17 cellular contexts compared by ENCODE assay signal in genomic region chr16:88308441-88309173, GRCh38.
DNase-seq lines count a peak whose midpoint lies in the region; ATAC-seq and TF ChIP-seq lines count a peak whose summit lies in the region.
"Had no signal": no experiment of that assay in that cellular context is flagged by ENCODE, and none has a peak within 500 bp of the region (broad histone marks: within the 10 kb centered on the region; RNA-seq: fewer than 3 reads in every experiment).

No MANE protein-coding gene starts in this region.

- H3K14ac ChIP-seq in IMR-90 (replicated peaks; ENCODE audit: low read depth, low read length) = peak overlapping the region; percentile 98

- in situ Hi-C loops in IMR-90 (cut with MboI; ENCODE audit: low sequenced_read_pairs) = loop anchor here (10.0 kb wide), 1 partner anchor 64 kb away; no protein-coding TSS in a partner anchor
- in situ Hi-C loops in GM13977 (cut with MboI; ENCODE audit: low pct_unique_long_range_greater_than_20kb, low sequenced_read_pairs, unreplicated experiment) = no loop called here

- no peaks in the 10 kb centered on the region for H3K36me3 Mint-ChIP-seq in MCF 10A (ENCODE audit: insufficient read depth, unreplicated experiment)

- CTCF ChIA-PET in IMR-90 (lab: Yijun Ruan, JAX) = no interaction called here
- CTCF ChIA-PET in MCF 10A (lab: Yijun Ruan, JAX) = no interaction called here

- intact Hi-C loops in Right ventricle myocardium inferior (cut with DNase I) = no loop called here
- intact Hi-C loops in heart right ventricle (cut with DNase I) = no loop called here
- intact Hi-C loops in IMR-90 (cut with micrococcal nuclease) = loop anchor here (10.0 kb wide), 3 partner anchors 64 to 354 kb away; partner anchors contain the start of gene BANP
- intact Hi-C loops in MCF 10A (cut with micrococcal nuclease) = no loop called here

- H3K4me1 Mint-ChIP-seq in MCF 10A (ENCODE audit: insufficient read depth, unreplicated experiment) = peaks cover 36% of the 10 kb centered on the region

- no peak overlapping the region for H3K4me3 ChIP-seq in heart right ventricle
- no peak overlapping the region for H3K4me3 ChIP-seq in IMR-90 (ENCODE audit: insufficient read depth, low read depth, low read length)
- no peak overlapping the region for H3K4me3 ChIP-seq in fibroblast of villous mesenchyme (ENCODE audit: low read depth, low read length)
- H3K4me3 ChIP-seq in retinal pigment epithelial cell (ENCODE audit: low read length) = no peak overlapping the region

- H3K79me1 ChIP-seq in IMR-90 (ENCODE audit: low read depth in 1 of 2, low read length in 2 of 2) = peaks cover 6 to 33% of the 10 kb centered on the region in 2 experiments

- POLR2A ChIA-PET in IMR-90 (lab: Charles Lee; ENCODE audit: unreplicated experiment) = no interaction called here
- POLR2A ChIA-PET in MCF 10A (lab: Yijun Ruan, JAX) = no interaction called here

- H3K9ac ChIP-seq in IMR-90 (ENCODE audit: low read depth, low read length) = peak overlapping the region; percentile 25; the same call in 1 of the 2 replicates

- no peak overlapping the region for H3K27ac Mint-ChIP-seq in MCF 10A (ENCODE audit: low read depth, unreplicated experiment)

- dilution Hi-C loops in IMR-90 (cut with HindIII; ENCODE audit: low sequenced_read_pairs, unreplicated experiment) = no loop called here

- H3K9me3 ChIP-seq in heart right ventricle = peaks cover 0 to 13% (median 0%) of the 10 kb centered on the region in 11 donors
- peaks cover 5% of the 10 kb centered on the region; the same call in 1 of the 2 replicates for H3K9me3 ChIP-seq in IMR-90 (ENCODE audit: control insufficient read depth, insufficient read depth, low read length)

- peak overlapping the region; percentile 97 for H3K4ac ChIP-seq in IMR-90 (ENCODE audit: low read depth, low read length)

- WGBS in heart right ventricle, 2 donors = 85 to 94% methylated on average over 5 of the region's 5 CpGs
- WGBS in IMR-90 (ENCODE audit: extremely low coverage in 2 of 2, insufficient read length in 1 of 2), 2 experiments = 87% methylated on average over 3 of the region's 5 CpGs; no CpG with 5 or more reads in 1 of the 2 experiments

- no peak for TF ChIP-seq POLR2A in IMR-90 (IDR thresholded peaks at IDR 0.05; ENCODE audit: low read depth, low read length)

- H3K4me3 Mint-ChIP-seq in MCF 10A (ENCODE audit: unreplicated experiment) = no peak overlapping the region

- H2AK9ac ChIP-seq in IMR-90 (replicated peaks; ENCODE audit: low read depth, low read length, poor library complexity) = peak overlapping the region; percentile 75

- peak overlapping the region; percentile 100 for H2BK120ac ChIP-seq in IMR-90 (ENCODE audit: low read depth, low read length)

- H3K27me3 Mint-ChIP-seq in MCF 10A (ENCODE audit: insufficient read depth, unreplicated experiment) = no peaks in the 10 kb centered on the region

- no peak for TF ChIP-seq RAD21 in IMR-90 (IDR thresholded peaks at IDR 0.05; ENCODE audit: low read length)

- no peaks in the 10 kb centered on the region for H4K20me1 ChIP-seq in IMR-90 (ENCODE audit: insufficient read depth, low read length)

- H3K4me1 ChIP-seq in heart right ventricle (peaks cover 0 to 23% (median 9%) of the 10 kb centered on the region in 9 donors), IMR-90 (ENCODE audit: control insufficient read depth, insufficient read depth, low read length) (peaks cover 49% of the 10 kb centered on the region)

- peak overlapping the region; percentile 89 for H4K5ac ChIP-seq in IMR-90 (ENCODE audit: low read depth, low read length)

- peak overlapping the region; percentile 97 for H2AK5ac ChIP-seq in IMR-90 (ENCODE audit: low read depth, low read length)

- peak overlapping the region; percentile 97; the same call in 2 of the 3 replicates for H2BK15ac ChIP-seq in IMR-90 (ENCODE audit: low read depth, low read length)

- H3K27me3 ChIP-seq in heart right ventricle (peaks cover 0 to 25% (median 7%) of the 10 kb centered on the region in 7 donors), IMR-90 (ENCODE audit: control insufficient read depth, insufficient read depth, low read length) (no peaks in the 10 kb centered on the region)

- ATAC-seq in Right ventricle myocardium inferior (no peak), heart right ventricle (no peak), IMR-90 (ENCODE audit: low read depth) (no peak)

- peak overlapping the region; percentile 88 for H3K23ac ChIP-seq in IMR-90 (ENCODE audit: low read depth, low read length)

- H3K4me2 ChIP-seq in IMR-90 (ENCODE audit: low read depth, low read length) = no peak overlapping the region

- H2BK20ac ChIP-seq in IMR-90 (ENCODE audit: low read depth, low read length) = peak overlapping the region; percentile 99

- H4K8ac ChIP-seq in IMR-90 (ENCODE audit: low read depth in 2 of 2, low read length in 2 of 2) = peak overlapping the region; percentile 80 to 91; a peak in 3 of 4 replicates

- BruUV-seq in IMR-90 (replicated peaks; lab: Mats Ljungman, UMichigan) = no TSS peak
- no TSS peak for BruUV-seq in MCF 10A (replicated peaks; lab: Mats Ljungman, UMichigan)

- H3K18ac ChIP-seq in IMR-90 (ENCODE audit: low read depth, low read length) = peak overlapping the region; percentile 91

- TF ChIP-seq CTCF in heart right ventricle (IDR thresholded peaks at IDR 0.05) (no peak), IMR-90 (conservative IDR thresholded peaks at IDR 0.05; ENCODE audit: low read depth, low read length) (no peak), fibroblast of villous mesenchyme (IDR thresholded peaks at IDR 0.05; ENCODE audit: insufficient read depth, low read depth, low read length) (peak; percentile 4), retinal pigment epithelial cell (conservative IDR thresholded peaks at IDR 0.05; ENCODE audit: low read depth, low read length) (peak; percentile 7), GM13977 (IDR thresholded peaks at IDR 0.05; ENCODE audit: extremely low read depth, insufficient read depth, missing control alignments) (no peak), MCF 10A (IDR thresholded peaks at IDR 0.05; ENCODE audit: unreplicated experiment) (no peak)

- H3K36me3 ChIP-seq in heart right ventricle (no peaks in the 10 kb centered on the region), IMR-90 (ENCODE audit: control insufficient read depth, insufficient read depth, low read length) (no peaks in the 10 kb centered on the region)

- peak overlapping the region; percentile 83 for H4K91ac ChIP-seq in IMR-90 (ENCODE audit: insufficient read depth, low read depth, low read length)

- peak overlapping the region; percentile 96; the same call in 1 of the 2 replicates for H3K56ac ChIP-seq in IMR-90 (ENCODE audit: extremely low read depth, insufficient read depth, low read length)

- peaks cover 34% of the 10 kb centered on the region for H3K9me1 ChIP-seq in IMR-90 (ENCODE audit: insufficient read depth, low read length)

- no peak overlapping the region for H3K27ac ChIP-seq in heart right ventricle
- H3K27ac ChIP-seq in IMR-90 (ENCODE audit: insufficient read depth, low read length) = peak overlapping the region; percentile 70
- no peak overlapping the region for H3K27ac ChIP-seq in caudate nucleus (ENCODE audit: low read depth, low read length)

- peak overlapping the region; percentile 67 for H2AFZ ChIP-seq in IMR-90 (replicated peaks; ENCODE audit: low read length, poor library complexity)

- DNase-seq in Right ventricle myocardium inferior (ENCODE audit: missing footprints) = peak; percentile 6
- DNase-seq in heart right ventricle = no peak
- no peak for DNase-seq in IMR-90
- no peak for DNase-seq in fibroblast of villous mesenchyme (ENCODE audit: low read depth)
- DNase-seq in retinal pigment epithelial cell (ENCODE audit: low read depth) = no peak
- DNase-seq in GM13977 (ENCODE audit: low spot score) = no peak
- DNase-seq in MCF 10A (ENCODE audit: unreplicated experiment) = no peak
- no peak for DNase-seq in caudate nucleus (lab: John Stamatoyannopoulos, UW)
- DNase-seq: 8988T, C1 segment of cervical spinal cord, DMS 273 treated with DMSO at 0.1 percent for 48 hours, GF-D8, Karpas-422, NCI-H1105, NCI-H1694, NCI-H510A treated with DMSO at 0.1 percent for 48 hours, SIG-M5 had no signal

- H3K9me3 Mint-ChIP-seq in MCF 10A (ENCODE audit: unreplicated experiment) = peaks cover 12% of the 10 kb centered on the region

- peak overlapping the region; percentile 100 for H2BK5ac ChIP-seq in IMR-90 (ENCODE audit: low read depth, low read length, poor library complexity, severe bottlenecking)

TF ChIP-seq in IMR-90, 13 proteins besides CTCF, POLR2A, EP300 and RAD21 (continues in another document):
- TF ChIP-seq CEBPB (IDR thresholded peaks at IDR 0.05; ENCODE audit: low read depth, low read length) (no peak), FOS (IDR thresholded peaks at IDR 0.05; ENCODE audit: low read depth, low read length) (no peak), NFE2L2 (IDR thresholded peaks at IDR 0.05; ENCODE audit: low read depth, low read length) (no peak), RCOR1 (IDR thresholded peaks at IDR 0.05; ENCODE audit: insufficient replicate concordance, low read length) (no peak), CHD1 (IDR thresholded peaks at IDR 0.05; ENCODE audit: low read depth, low read length) (no peak), BHLHE40 (IDR thresholded peaks at IDR 0.05; ENCODE audit: low read depth, low read length) (no peak), MAZ (IDR thresholded peaks at IDR 0.05; ENCODE audit: borderline replicate concordance, low read depth, low read length) (no peak), MXI1 (IDR thresholded peaks at IDR 0.05; ENCODE audit: borderline replicate concordance, low read depth, low read length) (no peak), USF2 (IDR thresholded peaks at IDR 0.05; ENCODE audit: low read depth, low read length) (no peak), MAFK (IDR thresholded peaks at IDR 0.05; ENCODE audit: low read depth, low read length) (no peak), SMC3 (IDR thresholded peaks at IDR 0.05; ENCODE audit: low read depth, low read length) (no peak), RFX5 (IDR thresholded peaks at IDR 0.05; ENCODE audit: low read depth, low read length) (no peak)

Comparison
In these comparisons a context has a peak if more than half of its experiments do, and no peak if none do; other contexts are left out.
1. CTCF ChIP-seq: peak in fibroblast of villous mesenchyme (single experiment) and retinal pigment epithelial cell (single experiment); none in heart right ventricle (0 of 9), IMR-90 (single experiment), GM13977 (single experiment) and MCF 10A (single experiment).